Comparison of ENCODE assay signal across 34 cellular contexts in the genomic region with DNA sequence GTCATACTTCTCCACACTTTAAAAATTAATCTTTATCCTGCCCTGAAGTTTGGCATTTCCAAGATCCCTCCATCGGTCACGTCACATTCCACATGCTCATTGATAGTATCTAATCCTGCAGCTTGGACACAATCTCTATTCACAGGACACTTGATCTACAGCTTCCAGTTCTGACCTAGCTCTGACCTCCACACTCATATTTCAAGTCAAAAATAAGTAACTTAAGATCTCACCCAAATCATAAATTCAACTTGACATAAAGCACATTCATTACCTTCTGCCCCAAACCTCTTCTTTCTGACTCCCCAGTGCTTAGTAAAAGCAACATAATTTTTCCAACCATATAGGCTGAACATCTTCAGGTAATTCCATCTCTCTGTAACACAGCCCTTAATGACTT.
"Had no signal": no experiment of that assay in that cellular context is flagged by ENCODE, and none has a peak within 500 bp of the region (broad histone marks: within the 10 kb centered on the region; RNA-seq: fewer than 3 reads in every experiment).

No MANE protein-coding gene starts in this region.

- H3K27me3 Mint-ChIP-seq: activated B cell treated with CpG ODN at 0.5 μM for 24 hours; activated CD4-positive, alpha-beta memory T cell treated with anti-CD3 and anti-CD28 coated beads, Interleukin-2, amount 10 ng/mL, durations not matched to agents 7 days and 5 days; activated CD8-positive, alpha-beta memory T cell treated with anti-CD3 and anti-CD28 coated beads, Interleukin-2, amount 10 ng/mL, durations not matched to agents 7 days and 5 days; activated naive CD8-positive, alpha-beta T cell treated with anti-CD3 and anti-CD28 coated beads for 36 hours had no signal

- H3K4me1 Mint-ChIP-seq: activated B cell treated with CpG ODN at 0.5 μM for 24 hours; activated CD4-positive, alpha-beta memory T cell treated with anti-CD3 and anti-CD28 coated beads, Interleukin-2, amount 10 ng/mL, durations not matched to agents 7 days and 5 days; activated CD8-positive, alpha-beta memory T cell treated with anti-CD3 and anti-CD28 coated beads, Interleukin-2, amount 10 ng/mL, durations not matched to agents 7 days and 5 days; activated naive CD8-positive, alpha-beta T cell treated with anti-CD3 and anti-CD28 coated beads for 36 hours had no signal

- H3K4me3 Mint-ChIP-seq: activated B cell treated with CpG ODN at 0.5 μM for 24 hours; activated CD4-positive, alpha-beta memory T cell treated with anti-CD3 and anti-CD28 coated beads, Interleukin-2, amount 10 ng/mL, durations not matched to agents 7 days and 5 days; activated CD8-positive, alpha-beta memory T cell treated with anti-CD3 and anti-CD28 coated beads, Interleukin-2, amount 10 ng/mL, durations not matched to agents 7 days and 5 days; activated naive CD8-positive, alpha-beta T cell treated with anti-CD3 and anti-CD28 coated beads for 36 hours had no signal

- H3K36me3 ChIP-seq: brain microvascular endothelial cell, Peyer's patch, SJSA1 had no signal

- H3K36me3 Mint-ChIP-seq: activated CD8-positive, alpha-beta memory T cell treated with anti-CD3 and anti-CD28 coated beads, Interleukin-2, amount 10 ng/mL, durations not matched to agents 7 days and 5 days; activated naive CD8-positive, alpha-beta T cell treated with anti-CD3 and anti-CD28 coated beads for 36 hours had no signal

- ATAC-seq: activated CD8-positive, alpha-beta memory T cell treated with anti-CD3 and anti-CD28 coated beads, Interleukin-2, amount 10 ng/mL, durations not matched to agents 7 days and 5 days; PC-3 had no signal

- H3K27ac ChIP-seq: brain microvascular endothelial cell, Peyer's patch, SJSA1, VCaP had no signal

- H3K4me1 ChIP-seq: Peyer's patch, SJSA1 had no signal

- H3K9me3 Mint-ChIP-seq: activated B cell treated with CpG ODN at 0.5 μM for 24 hours; activated CD4-positive, alpha-beta memory T cell treated with anti-CD3 and anti-CD28 coated beads, Interleukin-2, amount 10 ng/mL, durations not matched to agents 7 days and 5 days; activated naive CD8-positive, alpha-beta T cell treated with anti-CD3 and anti-CD28 coated beads for 36 hours had no signal

- H3K27ac Mint-ChIP-seq: activated B cell treated with CpG ODN at 0.5 μM for 24 hours; activated CD4-positive, alpha-beta memory T cell treated with anti-CD3 and anti-CD28 coated beads, Interleukin-2, amount 10 ng/mL, durations not matched to agents 7 days and 5 days; activated CD8-positive, alpha-beta memory T cell treated with anti-CD3 and anti-CD28 coated beads, Interleukin-2, amount 10 ng/mL, durations not matched to agents 7 days and 5 days; activated naive CD8-positive, alpha-beta T cell treated with anti-CD3 and anti-CD28 coated beads for 36 hours had no signal

- H3K9me3 ChIP-seq: Peyer's patch, SJSA1 had no signal

- H3K27me3 ChIP-seq: brain microvascular endothelial cell, Peyer's patch, SJSA1 had no signal

- H3K4me3 ChIP-seq: Peyer's patch, SJSA1 had no signal

- DNase-seq: activated B cell treated with CpG ODN at 0.5 μM for 24 hours; activated CD4-positive, alpha-beta memory T cell treated with anti-CD3 and anti-CD28 coated beads, Interleukin-2, amount 10 ng/mL, durations not matched to agents 7 days and 5 days; activated CD4-positive, alpha-beta T cell treated with anti-CD3 and anti-CD28 coated beads for 48 hours; activated CD4-positive, CD25-positive, alpha-beta regulatory T cell treated with anti-CD3 and anti-CD28 coated beads, Interleukin-2, amount 50 U/mL, for 72 hours; activated CD8-positive, alpha-beta memory T cell treated with anti-CD3 and anti-CD28 coated beads for 24 hours; activated CD8-positive, alpha-beta memory T cell treated with anti-CD3 and anti-CD28 coated beads, Interleukin-2, amount 10 ng/mL, durations not matched to agents 7 days and 5 days; activated CD8-positive, alpha-beta memory T cell treated with anti-CD3 and anti-CD28 coated beads, Interleukin-2, amount 50 U/mL, for 48 hours; activated effector memory CD4-positive, alpha-beta T cell treated with Interleukin-2 at 50 U/mL for 16 hours; activated naive CD4-positive, alpha-beta T cell; activated naive CD4-positive, alpha-beta T cell treated with anti-CD3 and anti-CD28 coated beads, Interleukin-2, amount 50 U/mL, for 16 hours; activated naive CD8-positive, alpha-beta T cell treated with anti-CD3 and anti-CD28 coated beads for 36 hours; activated T-cell treated with anti-CD3 and anti-CD28 coated beads, Interleukin-2, amount 50 U/mL, for 48 hours; amniotic stem cell; aorta; brain microvascular endothelial cell; central memory CD4-positive, alpha-beta T cell; KG1; MM.1S; MV-4-11; NCI-H1436 treated with DMSO at 0.1 percent for 48 hours; NCI-H1694 treated with DMSO at 0.1 percent for 48 hours; NCI-H510A; NCI-H526; NCI-H774; PC-3; Peyer's patch; RPMI8226; SHP77 treated with DMSO at 0.1 percent for 48 hours; SW 1271; T-helper 1 cell; T-helper 2 cell; T-helper 9 cell had no signal
